Comparison of ENCODE assay signal across 1 cellular context in the genomic region with DNA sequence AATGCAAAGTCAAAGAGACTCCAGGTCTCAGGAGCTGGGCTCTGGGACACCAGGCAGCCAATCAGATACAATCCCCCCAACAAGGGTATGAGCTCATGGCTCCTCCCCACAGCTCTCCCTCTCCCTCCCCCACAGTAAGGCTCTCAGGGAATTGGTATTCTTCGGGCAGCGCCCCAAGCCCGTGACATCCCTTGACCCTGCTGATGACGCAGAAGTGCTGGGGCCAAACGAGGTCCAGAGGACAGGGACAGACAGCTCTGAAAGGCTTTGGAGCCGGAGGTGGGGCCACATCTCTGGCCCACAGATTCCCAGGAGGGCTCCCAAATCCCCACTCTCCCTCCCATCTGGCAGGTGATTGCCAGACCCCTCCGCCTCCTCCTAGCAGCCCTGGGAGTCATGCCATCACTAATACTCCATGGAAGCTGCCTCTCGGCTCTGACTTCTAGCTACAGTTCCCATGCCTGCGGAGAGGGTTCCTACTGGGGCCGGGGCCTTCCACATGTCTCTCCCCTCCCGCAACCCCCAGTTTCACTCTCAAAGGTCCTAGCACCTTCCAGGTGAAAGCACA.
TF ChIP-seq lines count a peak whose summit lies in the region.

No MANE protein-coding gene starts in this region.

TF ChIP-seq in HEK293, 187 proteins besides CTCF, POLR2A, EP300 and RAD21:
- TF ChIP-seq SP2 (tag by site-specific recombination; IDR thresholded peaks at IDR 0.05) (peak; percentile 13; the same call in 1 of the 2 replicates), ZFHX2 (tag by site-specific recombination; conservative IDR thresholded peaks at IDR 0.05) (peak; percentile 21; the same call in 1 of the 2 replicates), WT1 (tag by site-specific recombination; IDR thresholded peaks at IDR 0.05) (0 out of 2 replicates have a peak, but pooled peaks have one; percentile 25), KLF1 (tag by site-specific recombination; IDR thresholded peaks at IDR 0.05) (no peak), GLIS1 (tag by site-specific recombination; IDR thresholded peaks at IDR 0.05) (peak; percentile 16; the same call in 1 of the 2 replicates), ZNF140 (tag by site-specific recombination; IDR thresholded peaks at IDR 0.05) (no peak)
